In the genomic region with DNA sequence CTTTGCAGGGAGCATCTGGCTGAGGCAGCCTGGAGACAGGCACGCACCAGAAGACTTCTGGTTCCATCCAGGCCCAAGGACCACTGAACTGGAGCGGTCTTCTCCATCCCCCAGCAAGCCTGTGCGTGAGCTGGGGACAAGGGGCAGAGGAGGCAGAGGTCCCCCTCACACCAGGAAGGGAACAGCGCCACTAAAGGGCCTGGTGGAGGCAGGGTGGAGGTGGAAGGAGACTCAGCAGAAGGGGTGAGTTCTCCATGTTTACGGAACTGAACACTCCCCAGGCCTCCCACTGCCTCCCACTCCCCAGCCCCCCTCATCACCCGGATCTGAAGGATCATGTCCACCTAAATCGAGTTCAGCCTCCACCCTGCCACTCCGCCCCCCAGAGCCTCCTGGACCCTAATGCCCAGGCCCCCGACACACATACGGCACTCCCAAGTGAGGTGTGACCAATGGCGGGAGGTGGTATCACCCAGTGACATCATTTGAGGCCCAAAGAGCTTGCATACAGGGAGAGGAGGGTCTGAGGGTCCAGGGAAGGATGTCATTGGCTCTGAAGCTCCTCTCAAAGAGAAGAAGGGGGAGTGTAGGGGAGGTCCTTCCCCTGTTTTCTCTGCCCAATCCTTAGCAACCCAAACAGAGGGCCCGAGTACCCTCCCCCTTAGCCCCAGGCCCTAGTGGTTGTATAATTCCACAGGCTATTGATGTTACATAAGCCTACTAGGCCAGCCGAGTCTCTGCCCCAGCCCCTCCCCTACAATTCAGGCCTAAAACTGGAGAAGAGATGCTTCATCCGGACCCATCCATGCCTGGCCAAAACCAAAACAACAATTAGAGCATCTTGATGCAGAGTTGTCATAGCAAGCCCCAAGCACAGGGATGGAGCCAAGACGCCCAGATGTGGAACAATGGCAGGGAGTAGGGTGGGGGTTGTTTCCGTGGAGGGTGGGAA, we compare ENCODE assay signal across 12 cellular contexts. TPM values are rescaled to one million over a fixed set of nuclear protein-coding genes. Genes with fewer than 3 reads are reported as not detected.
DNase-seq lines count a peak whose midpoint lies in the region; ATAC-seq and TF ChIP-seq lines count a peak whose summit lies in the region.
"Had no signal": no experiment of that assay in that cellular context is flagged by ENCODE, and none has a peak within 500 bp of the region (broad histone marks: within the 10 kb centered on the region; RNA-seq: fewer than 3 reads in every experiment).

No MANE protein-coding gene starts in this region.

- ATAC-seq in GM21529 (IDR thresholded peaks at IDR 0.05; ENCODE audit: unreplicated experiment), result no peak
- no peak for ATAC-seq in HG02884 (IDR thresholded peaks at IDR 0.05; ENCODE audit: unreplicated experiment)

- DNase-seq in Ammon's horn (ENCODE audit: low spot score) (peak; percentile 80), ecto neural progenitor cell (ENCODE audit: low spot score) (peak; percentile 84), midbrain (lab: John Stamatoyannopoulos, UW) (peak; percentile 68), breast epithelium (ENCODE audit: low spot score in 2 of 2) (no peak), NCI-H510A treated with DMSO at 0.1 percent for 48 hours (lab: John Stamatoyannopoulos, UW) (no peak)
- DNase-seq: lower lobe of right lung, NCI-H2081 had no signal

- no peaks in the 10 kb centered on the region for H3K9me3 ChIP-seq in HEK293 (ENCODE audit: control insufficient read depth, insufficient read depth, low read depth, low read length)
- H3K9me3 ChIP-seq in breast epithelium, result no peaks in the 10 kb centered on the region
- H3K9me3 ChIP-seq: lower lobe of right lung, upper lobe of left lung had no signal

- TF ChIP-seq POLR2A in breast epithelium (IDR thresholded peaks at IDR 0.05), result no peak

- no peaks in the 10 kb centered on the region for H3K4me1 ChIP-seq in HEK293 (ENCODE audit: control insufficient read depth, insufficient read depth, low read length)
- no peaks in the 10 kb centered on the region for H3K4me1 ChIP-seq in breast epithelium

- no peaks in the 10 kb centered on the region for H3K36me3 ChIP-seq in HEK293 (ENCODE audit: control insufficient read depth in 2 of 2, insufficient read depth in 1 of 2, low read length in 2 of 2)
- H3K36me3 ChIP-seq in breast epithelium, result no peaks in the 10 kb centered on the region
- H3K36me3 ChIP-seq: lower lobe of right lung, upper lobe of left lung had no signal

- POLR2A ChIA-PET in HEK293 (lab: Yijun Ruan, JAX), result no interaction called here

- intact Hi-C loops in breast epithelium (cut with DNase I; ENCODE audit: low total_unique reads), result no loop called here

- H3K27me3 ChIP-seq in breast epithelium, result peaks cover 0 to 5% of the 10 kb centered on the region in 2 donors

- H3K27ac ChIP-seq in HEK293 (ENCODE audit: extremely low read depth, low read depth, low read length) (no peak overlapping the region), breast epithelium (no peak overlapping the region)
- H3K27ac ChIP-seq: lower lobe of right lung, SK-N-MC, upper lobe of left lung had no signal

- TF ChIP-seq CTCF in HEK293 (tag by site-specific recombination; IDR thresholded peaks at IDR 0.05) (no peak), breast epithelium (IDR thresholded peaks at IDR 0.05) (no peak)

- CTCF ChIA-PET in HEK293 (lab: Yijun Ruan, JAX), result interaction anchor here (0.6 to 1.7 kb wide), 5 partner anchors 10 to 172 kb away, joined by 3 to 5 read pairs (median 3); no protein-coding TSS in a partner anchor

- H3K4me3 ChIP-seq in HEK293 (ENCODE audit: low read depth, low read length), result no peak overlapping the region
- no peak overlapping the region for H3K4me3 ChIP-seq in breast epithelium
- H3K4me3 ChIP-seq: SK-N-MC had no signal

TF ChIP-seq in HEK293, 187 proteins besides CTCF, POLR2A, EP300 and RAD21:
- TF ChIP-seq EGR2 (tag by site-specific recombination; IDR thresholded peaks at IDR 0.05; ENCODE audit: low read depth) (peak; percentile 47), ZFHX2 (tag by site-specific recombination; conservative IDR thresholded peaks at IDR 0.05) (peak; percentile 74), SP2 (tag by site-specific recombination; IDR thresholded peaks at IDR 0.05) (peak; percentile 33; the same call in 1 of the 2 replicates), SETDB1 (IDR thresholded peaks at IDR 0.05; ENCODE audit: insufficient read length, low read length) (no peak), ZNF621 (tag by site-specific recombination; IDR thresholded peaks at IDR 0.05) (no peak), ZNF426 (tag by site-specific recombination; IDR thresholded peaks at IDR 0.05) (no peak), ZNF341 (tag by site-specific recombination; IDR thresholded peaks at IDR 0.05; ENCODE audit: low read depth) (no peak), ZNF76 (tag by site-specific recombination; IDR thresholded peaks at IDR 0.05; ENCODE audit: borderline replicate concordance, low read depth) (no peak), ZNF791 (tag by site-specific recombination; IDR thresholded peaks at IDR 0.05) (no peak)
- TF ChIP-seq, protein P1, sequence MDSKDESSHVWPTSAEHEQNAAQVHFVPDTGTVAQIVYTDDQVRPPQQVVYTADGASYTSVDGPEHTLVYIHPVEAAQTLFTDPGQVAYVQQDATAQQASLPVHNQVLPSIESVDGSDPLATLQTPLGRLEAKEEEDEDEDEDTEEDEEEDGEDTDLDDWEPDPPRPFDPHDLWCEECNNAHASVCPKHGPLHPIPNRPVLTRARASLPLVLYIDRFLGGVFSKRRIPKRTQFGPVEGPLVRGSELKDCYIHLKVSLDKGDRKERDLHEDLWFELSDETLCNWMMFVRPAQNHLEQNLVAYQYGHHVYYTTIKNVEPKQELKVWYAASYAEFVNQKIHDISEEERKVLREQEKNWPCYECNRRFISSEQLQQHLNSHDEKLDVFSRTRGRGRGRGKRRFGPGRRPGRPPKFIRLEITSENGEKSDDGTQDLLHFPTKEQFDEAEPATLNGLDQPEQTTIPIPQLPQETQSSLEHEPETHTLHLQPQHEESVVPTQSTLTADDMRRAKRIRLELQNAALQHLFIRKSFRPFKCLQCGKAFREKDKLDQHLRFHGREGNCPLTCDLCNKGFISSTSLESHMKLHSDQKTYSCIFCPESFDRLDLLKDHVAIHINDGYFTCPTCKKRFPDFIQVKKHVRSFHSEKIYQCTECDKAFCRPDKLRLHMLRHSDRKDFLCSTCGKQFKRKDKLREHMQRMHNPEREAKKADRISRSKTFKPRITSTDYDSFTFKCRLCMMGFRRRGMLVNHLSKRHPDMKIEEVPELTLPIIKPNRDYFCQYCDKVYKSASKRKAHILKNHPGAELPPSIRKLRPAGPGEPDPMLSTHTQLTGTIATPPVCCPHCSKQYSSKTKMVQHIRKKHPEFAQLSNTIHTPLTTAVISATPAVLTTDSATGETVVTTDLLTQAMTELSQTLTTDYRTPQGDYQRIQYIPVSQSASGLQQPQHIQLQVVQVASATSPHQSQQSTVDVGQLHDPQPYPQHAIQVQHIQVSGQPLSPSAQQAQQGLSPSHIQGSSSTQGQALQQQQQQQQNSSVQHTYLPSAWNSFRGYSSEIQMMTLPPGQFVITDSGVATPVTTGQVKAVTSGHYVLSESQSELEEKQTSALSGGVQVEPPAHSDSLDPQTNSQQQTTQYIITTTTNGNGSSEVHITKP (tag by site-specific recombination; IDR thresholded peaks at IDR 0.05), result peak; percentile 80

RNA-seq across cellular contexts. Expression of a gene that starts 1.0 kb away (rescaled TPM):
- total RNA-seq in breast epithelium, result 1 to 10 TPM in 2 of 3 donors, under 1 TPM in 1; 0.64 to 1.9 (median 1.3) TPM

RNA-seq across cellular contexts. Expression of a gene that starts 47.9 kb away (rescaled TPM):
- not detected for total RNA-seq in breast epithelium
- total RNA-seq: lower lobe of right lung had no signal

RNA-seq across cellular contexts. Expression of a gene that starts 59.0 kb away (rescaled TPM):
- total RNA-seq in breast epithelium, result 1 to 10 TPM in 2 of 3 donors, not detected in 1; 3.1 to 4.6 TPM

RNA-seq across cellular contexts. Expression of a gene that starts 59.8 kb away (rescaled TPM):
- 1 to 10 TPM; 2.2 to 6.0 (median 3.9) TPM for total RNA-seq in breast epithelium

Comparison
In these comparisons a context has a peak if more than half of its experiments do, and no peak if none do; other contexts are left out.
1. DNase-seq: peak in Ammon's horn (single experiment), ecto neural progenitor cell (single experiment) and midbrain (single experiment); none in breast epithelium (0 of 2) and NCI-H510A treated with DMSO at 0.1 percent for 48 hours (single experiment).